ENCODE assay signal across 1 cellular context in genomic region chr18:8701546-8702118, GRCh38.
TF ChIP-seq lines count a peak whose summit lies in the region.

No MANE protein-coding gene starts in this region.

TF ChIP-seq in K562, 482 proteins besides CTCF, POLR2A, EP300 and RAD21 (continued from another document):
- no peak for TF ChIP-seq TSHZ1 (CRISPR knock-in tag; IDR thresholded peaks at IDR 0.05)
- TF ChIP-seq C11orf30 (IDR thresholded peaks at IDR 0.05; ENCODE audit: low read depth) = no peak
- TF ChIP-seq ZNF134 (CRISPR knock-in tag; conservative IDR thresholded peaks at IDR 0.05) = no peak
- no peak for TF ChIP-seq TBP (optimal IDR thresholded peaks at IDR 0.05; ENCODE audit: low read depth, low read length)
